ENCODE assay signal across 8 cellular contexts in genomic region chr1:29698033-29698432, GRCh38.
DNase-seq lines count a peak whose midpoint lies in the region; ATAC-seq and FAIRE-seq lines count a peak whose summit lies in the region.

No MANE protein-coding gene starts in this region.

- DNase-seq in COR-L47 (lab: John Stamatoyannopoulos, UW) (peak; percentile 63), HTR-8/SVneo (ENCODE audit: insufficient read length, low spot score) (peak; percentile 52), adipocyte (ENCODE audit: low read depth) (peak; percentile 77), left lobe of liver (ENCODE audit: low spot score) (no peak), OCI-M2 (lab: John Stamatoyannopoulos, UW; ENCODE audit: unreplicated experiment) (no peak)
- no peak for DNase-seq in stimulated activated CD4-positive, alpha-beta T cell treated with anti-CD3 and anti-CD28 coated beads, Interleukin-4, amount 100 ng/mL, for 1 hour
- DNase-seq in stimulated activated naive CD4-positive, alpha-beta T cell (lab: John Stamatoyannopoulos, UW), result no peak

- ATAC-seq in left lobe of liver (peak; percentile 59), GM21447 (IDR thresholded peaks at IDR 0.05; ENCODE audit: unreplicated experiment) (no peak)

- no peak overlapping the region for H3K9ac ChIP-seq in adipocyte (ENCODE audit: low read length)

- peaks cover 10% of the 10 kb centered on the region for H3K9me3 ChIP-seq in adipocyte (ENCODE audit: control insufficient read depth, low read length)

- H3K36me3 ChIP-seq in adipocyte (ENCODE audit: control insufficient read depth, insufficient read depth, low read length, severe bottlenecking), result no peaks in the 10 kb centered on the region

- H3K4me3 ChIP-seq in adipocyte (ENCODE audit: low read length), result no peak overlapping the region

- FAIRE-seq in HTR-8/SVneo (lab: Jason Lieb, UNC), result no peak

- peaks cover 12% of the 10 kb centered on the region for H3K27me3 ChIP-seq in adipocyte (replicated peaks; ENCODE audit: control insufficient read depth, insufficient read depth, low read length)

- no peaks in the 10 kb centered on the region for H3K4me1 ChIP-seq in adipocyte (ENCODE audit: control insufficient read depth, insufficient read depth, low read length)

Comparison
In these comparisons a context has a peak if more than half of its experiments do, and no peak if none do; other contexts are left out.
1. DNase-seq: peak in COR-L47 (single experiment), HTR-8/SVneo (single experiment) and adipocyte (single experiment); none in left lobe of liver (single experiment), stimulated activated CD4-positive, alpha-beta T cell treated with anti-CD3 and anti-CD28 coated beads, Interleukin-4, amount 100 ng/mL, for 1 hour (single experiment), OCI-M2 (single experiment) and stimulated activated naive CD4-positive, alpha-beta T cell (0 of 6).